Comparison of ENCODE assay signal across 1 cellular context in the genomic region with DNA sequence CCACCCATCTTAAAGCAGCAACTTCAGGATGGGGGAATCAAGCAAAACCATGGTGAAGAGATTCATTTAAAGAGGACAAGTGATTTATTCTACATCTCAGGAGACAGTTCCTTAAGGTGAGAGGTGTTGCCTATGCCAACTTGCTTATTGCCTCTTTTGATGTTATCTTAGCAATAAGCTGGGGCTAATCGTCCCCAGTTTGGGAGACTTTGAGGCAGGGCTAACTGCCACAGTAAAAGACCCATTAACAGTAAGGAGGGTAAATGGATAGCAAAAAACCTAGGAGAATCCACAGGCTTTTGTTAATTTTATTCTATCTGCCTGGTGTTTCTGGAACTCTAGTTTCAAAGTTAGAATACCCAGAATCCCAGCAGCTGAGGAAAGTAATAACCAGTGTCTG.
TF ChIP-seq lines count a peak whose summit lies in the region.

No MANE protein-coding gene starts in this region.

TF ChIP-seq in GM23338, 12 proteins besides CTCF, POLR2A, EP300 and RAD21 (continued from another document):
- TF ChIP-seq ZNF462 (CRISPR knock-in tag; IDR thresholded peaks at IDR 0.05) (no peak), JUNB (IDR thresholded peaks at IDR 0.05; ENCODE audit: unreplicated experiment) (no peak), POLR2AphosphoS5 (IDR thresholded peaks at IDR 0.05; ENCODE audit: low read depth) (no peak), EZH2phosphoT487 (IDR thresholded peaks at IDR 0.05; ENCODE audit: unreplicated experiment) (no peak), NANOG (IDR thresholded peaks at IDR 0.05; ENCODE audit: borderline replicate concordance) (no peak), STAT1 (IDR thresholded peaks at IDR 0.05; ENCODE audit: unreplicated experiment) (no peak), ETS1 (IDR thresholded peaks at IDR 0.05) (no peak), EZH2 (IDR thresholded peaks at IDR 0.05; ENCODE audit: low read depth, unreplicated experiment) (no peak)
- TF ChIP-seq, protein P1, sequence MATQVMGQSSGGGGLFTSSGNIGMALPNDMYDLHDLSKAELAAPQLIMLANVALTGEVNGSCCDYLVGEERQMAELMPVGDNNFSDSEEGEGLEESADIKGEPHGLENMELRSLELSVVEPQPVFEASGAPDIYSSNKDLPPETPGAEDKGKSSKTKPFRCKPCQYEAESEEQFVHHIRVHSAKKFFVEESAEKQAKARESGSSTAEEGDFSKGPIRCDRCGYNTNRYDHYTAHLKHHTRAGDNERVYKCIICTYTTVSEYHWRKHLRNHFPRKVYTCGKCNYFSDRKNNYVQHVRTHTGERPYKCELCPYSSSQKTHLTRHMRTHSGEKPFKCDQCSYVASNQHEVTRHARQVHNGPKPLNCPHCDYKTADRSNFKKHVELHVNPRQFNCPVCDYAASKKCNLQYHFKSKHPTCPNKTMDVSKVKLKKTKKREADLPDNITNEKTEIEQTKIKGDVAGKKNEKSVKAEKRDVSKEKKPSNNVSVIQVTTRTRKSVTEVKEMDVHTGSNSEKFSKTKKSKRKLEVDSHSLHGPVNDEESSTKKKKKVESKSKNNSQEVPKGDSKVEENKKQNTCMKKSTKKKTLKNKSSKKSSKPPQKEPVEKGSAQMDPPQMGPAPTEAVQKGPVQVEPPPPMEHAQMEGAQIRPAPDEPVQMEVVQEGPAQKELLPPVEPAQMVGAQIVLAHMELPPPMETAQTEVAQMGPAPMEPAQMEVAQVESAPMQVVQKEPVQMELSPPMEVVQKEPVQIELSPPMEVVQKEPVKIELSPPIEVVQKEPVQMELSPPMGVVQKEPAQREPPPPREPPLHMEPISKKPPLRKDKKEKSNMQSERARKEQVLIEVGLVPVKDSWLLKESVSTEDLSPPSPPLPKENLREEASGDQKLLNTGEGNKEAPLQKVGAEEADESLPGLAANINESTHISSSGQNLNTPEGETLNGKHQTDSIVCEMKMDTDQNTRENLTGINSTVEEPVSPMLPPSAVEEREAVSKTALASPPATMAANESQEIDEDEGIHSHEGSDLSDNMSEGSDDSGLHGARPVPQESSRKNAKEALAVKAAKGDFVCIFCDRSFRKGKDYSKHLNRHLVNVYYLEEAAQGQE (IDR thresholded peaks at IDR 0.05; ENCODE audit: unreplicated experiment): no peak
TF ChIP-seq in GM23338: peak in this region for 0.
